In the genomic region with DNA sequence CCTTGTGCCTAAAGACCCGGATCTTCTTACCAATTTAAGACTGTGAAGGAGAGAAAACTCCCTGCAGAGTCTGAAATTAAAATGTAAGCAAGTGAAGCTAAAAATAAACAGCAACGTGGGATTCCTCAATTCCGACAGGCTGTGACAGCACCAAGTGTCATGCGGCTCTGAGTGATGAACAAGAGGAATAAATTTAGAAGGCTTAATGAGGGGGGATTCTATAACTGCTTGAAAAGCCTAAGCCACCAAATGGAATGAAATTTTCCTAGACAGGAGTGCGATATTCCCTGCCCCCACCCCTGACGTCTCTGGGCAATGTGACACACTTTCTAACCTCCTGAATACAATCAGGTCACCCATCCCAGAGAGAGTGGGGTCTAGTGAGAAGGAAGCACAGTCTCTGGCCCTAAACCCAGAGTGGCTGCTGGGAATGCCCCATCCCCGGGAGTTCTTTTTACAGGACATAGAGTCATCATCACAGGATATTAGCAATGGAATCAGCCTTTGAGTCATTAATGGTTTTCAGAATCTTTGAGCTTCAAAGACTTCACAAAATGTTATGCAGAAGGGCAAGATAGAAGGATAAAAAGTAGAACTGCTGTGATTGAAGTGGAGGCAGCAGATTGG, we compare ENCODE assay signal across 26 cellular contexts.
DNase-seq lines count a peak whose midpoint lies in the region; ATAC-seq and TF ChIP-seq lines count a peak whose summit lies in the region.
"Had no signal": no experiment of that assay in that cellular context is flagged by ENCODE, and none has a peak within 500 bp of the region (broad histone marks: within the 10 kb centered on the region; RNA-seq: fewer than 3 reads in every experiment).

No MANE protein-coding gene starts in this region.

- TF ChIP-seq CTCF in foreskin keratinocyte (conservative IDR thresholded peaks at IDR 0.05): no peak

- H2AK5ac ChIP-seq in mesendoderm (ENCODE audit: low read length): no peak overlapping the region

- H2BK15ac ChIP-seq in mesendoderm (replicated peaks; ENCODE audit: low read depth): no peak overlapping the region

- peaks cover 11% of the 10 kb centered on the region for H3K4me1 Mint-ChIP-seq in activated T-cell treated with anti-CD3 and anti-CD28 coated beads, Interleukin-2, amount 50 U/mL, for 72 hours (ENCODE audit: low read depth)

- no peaks in the 10 kb centered on the region for H3K79me1 ChIP-seq in mesendoderm (ENCODE audit: low read length)

- no peaks in the 10 kb centered on the region for H3K79me2 ChIP-seq in mesendoderm (ENCODE audit: control insufficient read depth, insufficient read depth, low read length)

- no peak overlapping the region for H2BK120ac ChIP-seq in mesendoderm (ENCODE audit: low read depth, low read length)

- no peak overlapping the region for H3K23ac ChIP-seq in mesendoderm (ENCODE audit: low read length)

- no peak overlapping the region for H2BK5ac ChIP-seq in mesendoderm (ENCODE audit: low read length)

- H3K27me3 ChIP-seq in foreskin keratinocyte (no peaks in the 10 kb centered on the region), mesendoderm (ENCODE audit: insufficient read depth, low read length, poor library complexity) (no peaks in the 10 kb centered on the region)
- H3K27me3 ChIP-seq: pancreas, upper lobe of right lung had no signal

- H3K36me3 Mint-ChIP-seq in activated T-cell treated with anti-CD3 and anti-CD28 coated beads, Interleukin-2, amount 50 U/mL, for 72 hours (ENCODE audit: insufficient read depth in 2 of 2): no peaks in the 10 kb centered on the region
- H3K36me3 Mint-ChIP-seq: CD8-positive, alpha-beta memory T cell had no signal

- H3K27ac ChIP-seq in foreskin keratinocyte: peak overlapping the region; percentile 7
- no peak overlapping the region for H3K27ac ChIP-seq in mesendoderm (ENCODE audit: low read depth, low read length)
- H3K27ac ChIP-seq: HL-60, pancreas, upper lobe of right lung, WERI-Rb-1 had no signal

- no peak overlapping the region for H3K18ac ChIP-seq in mesendoderm (ENCODE audit: low read length)

- peaks cover 11% of the 10 kb centered on the region for H3K27me3 Mint-ChIP-seq in activated T-cell treated with anti-CD3 and anti-CD28 coated beads, Interleukin-2, amount 50 U/mL, for 72 hours (ENCODE audit: low read depth)
- H3K27me3 Mint-ChIP-seq: dendritic cell treated with granulocyte-macrophage colony-stimulating factor and Interleukin-4, amounts not matched to agents 40 ng/mL and 50 ng/mL, for 4 days; IgD-negative memory B cell had no signal

- no CpG with 5 or more reads among the region's 7 CpGs for WGBS in mesendoderm (ENCODE audit: extremely low coverage, insufficient coverage, low lambda C conversion rate)

- H3K36me3 ChIP-seq in mesendoderm (ENCODE audit: control insufficient read depth, insufficient read depth, low read length): no peaks in the 10 kb centered on the region
- H3K36me3 ChIP-seq: pancreas, upper lobe of right lung, WERI-Rb-1 had no signal

- DNase-seq in Right ventricle myocardium inferior (ENCODE audit: missing footprints) (no peak), cardiac septum (ENCODE audit: low spot score) (no peak), foreskin keratinocyte (peak in 1 of 2 donors; percentile 52), kidney tubule cell (ENCODE audit: low spot score) (peak; percentile 92), retina (no peak), mesendoderm (no peak), cerebellum (ENCODE audit: low spot score) (no peak)
- DNase-seq in activated T-cell treated with anti-CD3 and anti-CD28 coated beads, Interleukin-2, amount 50 U/mL, for 72 hours: no peak
- DNase-seq: 8988T; activated naive CD4-positive, alpha-beta T cell treated with anti-CD3 and anti-CD28 coated beads, Interleukin-2, amount 50 U/mL, for 16 hours; CD8-positive, alpha-beta memory T cell; DMS53; HCEC 1CT; NCI-H1105; NCI-H2029 treated with DMSO at 0.1 percent for 48 hours; NCI-H2227 treated with DMSO at 0.1 percent for 48 hours; nephron progenitor cell; pancreas; stimulated activated CD4-positive, alpha-beta T cell treated with anti-CD3 and anti-CD28 coated beads, Interleukin-2, amount 100 ng/mL, for 24 hours; upper lobe of right lung; WERI-Rb-1 had no signal

- no peak overlapping the region for H3K4me3 Mint-ChIP-seq in activated T-cell treated with anti-CD3 and anti-CD28 coated beads, Interleukin-2, amount 50 U/mL, for 72 hours
- H3K4me3 Mint-ChIP-seq: activated T-helper 1 cell treated with anti-CD3 and anti-CD28 coated beads, Interleukin-12 subunit alpha, Interleukin-12 subunit beta, Interleukin-2, Interleukin-4 antibody, amounts not matched to agents 30 ng/mL and 10 ng/mL and 1 ng/mL, durations not matched to agents 14 hours and 24 hours and 36 hours; CD8-positive, alpha-beta memory T cell; dendritic cell treated with granulocyte-macrophage colony-stimulating factor and Interleukin-4, amounts not matched to agents 40 ng/mL and 50 ng/mL, for 4 days; IgD-negative memory B cell; nephron progenitor cell had no signal

- no peak overlapping the region for H3K9ac ChIP-seq in mesendoderm (ENCODE audit: low read length)

- H3K56ac ChIP-seq in mesendoderm (ENCODE audit: low read length): no peak overlapping the region

- no peak overlapping the region for H3K4me2 ChIP-seq in mesendoderm (ENCODE audit: low read length)

- H3K4ac ChIP-seq in mesendoderm (ENCODE audit: low read depth, low read length): no peak overlapping the region

- no peak overlapping the region for H4K5ac ChIP-seq in mesendoderm (ENCODE audit: low read length)

- no peak overlapping the region for H3K27ac Mint-ChIP-seq in activated T-cell treated with anti-CD3 and anti-CD28 coated beads, Interleukin-2, amount 50 U/mL, for 72 hours
- H3K27ac Mint-ChIP-seq: activated T-helper 1 cell treated with anti-CD3 and anti-CD28 coated beads, Interleukin-12 subunit alpha, Interleukin-12 subunit beta, Interleukin-2, Interleukin-4 antibody, amounts not matched to agents 30 ng/mL and 10 ng/mL and 1 ng/mL, durations not matched to agents 14 hours and 24 hours and 36 hours; CD8-positive, alpha-beta memory T cell; dendritic cell treated with granulocyte-macrophage colony-stimulating factor and Interleukin-4, amounts not matched to agents 40 ng/mL and 50 ng/mL, for 4 days; nephron progenitor cell had no signal

- H4K8ac ChIP-seq in mesendoderm (ENCODE audit: low read depth, low read length): no peak overlapping the region

- no peaks in the 10 kb centered on the region for H3K9me3 Mint-ChIP-seq in activated T-cell treated with anti-CD3 and anti-CD28 coated beads, Interleukin-2, amount 50 U/mL, for 72 hours
- H3K9me3 Mint-ChIP-seq: activated T-helper 1 cell treated with anti-CD3 and anti-CD28 coated beads, Interleukin-12 subunit alpha, Interleukin-12 subunit beta, Interleukin-2, Interleukin-4 antibody, amounts not matched to agents 30 ng/mL and 10 ng/mL and 1 ng/mL, durations not matched to agents 14 hours and 24 hours and 36 hours; CD8-positive, alpha-beta memory T cell; dendritic cell treated with granulocyte-macrophage colony-stimulating factor and Interleukin-4, amounts not matched to agents 40 ng/mL and 50 ng/mL, for 4 days; IgD-negative memory B cell had no signal

- peaks cover 6% of the 10 kb centered on the region for H3K4me1 ChIP-seq in foreskin keratinocyte
- no peaks in the 10 kb centered on the region for H3K4me1 ChIP-seq in mesendoderm (ENCODE audit: control insufficient read depth, low read depth, low read length)
- H3K4me1 ChIP-seq: pancreas, upper lobe of right lung had no signal

- no peak overlapping the region for H3K4me3 ChIP-seq in mesendoderm (ENCODE audit: low read length)
- H3K4me3 ChIP-seq: pancreas, skin epidermis, upper lobe of right lung had no signal

- intact Hi-C loops in Right ventricle myocardium inferior (cut with DNase I): loop anchor here (5.0 to 10.0 kb wide), 2 partner anchors 179 to 1493 kb away; a partner anchor contains a TSS
- intact Hi-C loops in cardiac septum (cut with DNase I): no loop called here

- peak; percentile 46 for ATAC-seq in Right ventricle myocardium inferior
- ATAC-seq in foreskin keratinocyte: peak; percentile 67
- ATAC-seq in activated T-cell treated with anti-CD3 and anti-CD28 coated beads, Interleukin-2, amount 50 U/mL, for 72 hours (replicated peaks in 1 of 2): no peak
- ATAC-seq: pancreas, upper lobe of right lung had no signal

Comparison
In these comparisons a context has a peak if more than half of its experiments do, and no peak if none do; other contexts are left out.
1. ATAC-seq: peak in Right ventricle myocardium inferior (single experiment) and foreskin keratinocyte (single experiment); none in activated T-cell treated with anti-CD3 and anti-CD28 coated beads, Interleukin-2, amount 50 U/mL, for 72 hours (0 of 2).